8 cellular contexts compared by ENCODE assay signal in the genomic region with DNA sequence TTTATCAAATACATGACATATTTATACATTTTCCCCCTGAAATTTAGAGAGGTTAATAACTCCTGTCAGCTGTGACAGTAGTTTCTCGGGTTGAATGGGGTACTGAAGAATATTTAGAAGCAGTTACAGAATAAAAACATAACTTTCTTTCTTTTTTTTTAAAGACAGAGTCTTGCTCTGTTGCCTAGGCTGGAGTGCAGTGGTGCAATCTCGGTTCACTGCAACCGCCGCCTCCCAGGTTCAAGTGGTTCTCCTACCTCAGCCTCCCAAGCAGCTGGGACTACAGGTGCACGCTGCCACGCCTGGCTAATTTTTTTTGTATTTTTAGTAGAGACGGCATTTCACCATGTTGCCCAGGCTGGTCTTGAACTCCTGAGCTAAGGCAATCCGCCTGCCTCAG. TPM values are rescaled to one million over a fixed set of nuclear protein-coding genes. Genes with fewer than 3 reads are reported as not detected.
DNase-seq lines count a peak whose midpoint lies in the region; ATAC-seq, FAIRE-seq and TF ChIP-seq lines count a peak whose summit lies in the region.
"Not testable (repeated sequence)": the region's sequence is repeated elsewhere in the genome, so short reads cannot be mapped to it uniquely, and the experiment has no call there.

No MANE protein-coding gene starts in this region.

- DNase-seq in GM12891 (ENCODE audit: insufficient read length, low spot score); T-helper 2 cell treated with Interferon-gamma antibody and Interleukin-4, amounts not matched to agents 5 μg/mL and 100 μg/mL, for 36 hours (ENCODE audit: low spot score); GM12878 (ENCODE audit: low read depth, low spot score); stimulated activated naive CD8-positive, alpha-beta T cell treated with anti-CD3 and anti-CD28 coated beads, Interleukin-15, amount 100 ng/mL, for 72 hours: not testable (repeated sequence)
- DNase-seq in activated T-cell treated with anti-CD3 and anti-CD28 coated beads, Interleukin-2, amount 50 U/mL, for 48 hours: peak; percentile 25 to 39

- H3K27me3 Mint-ChIP-seq in T-helper 2 cell treated with Interferon-gamma antibody and Interleukin-4, amounts not matched to agents 5 μg/mL and 100 μg/mL, for 36 hours (ENCODE audit: low read depth); stimulated activated naive CD8-positive, alpha-beta T cell treated with anti-CD3 and anti-CD28 coated beads, Interleukin-15, amount 100 ng/mL, for 72 hours: not testable (repeated sequence)

- CTCF ChIA-PET in GM12878 (lab: Yijun Ruan, JAX): interaction anchor here (0.7 to 3.9 kb wide), 5 partner anchors 24 to 231 kb away, joined by 3 to 19 read pairs (median 3); no protein-coding TSS in a partner anchor

- RAD21 ChIA-PET in GM12878 (lab: Charles Lee; ENCODE audit: unreplicated experiment): interaction anchor here (1.0 to 9.2 kb wide), 9 partner anchors 9 to 228 kb away, joined by 3 to 101 read pairs (median 9); no protein-coding TSS in a partner anchor

- BruUV-seq in GM12878 (replicated peaks; lab: Mats Ljungman, UMichigan): not testable (repeated sequence)

- intact Hi-C loops in GM12878 (cut with micrococcal nuclease; ENCODE audit: unreplicated experiment): loop anchor here (2.0 kb wide), 1 partner anchor 226 kb away; no protein-coding TSS in a partner anchor

- in situ Hi-C loops in GM12878 (cut with MboI): not testable (repeated sequence)

- peaks cover 14 to 38% of the 10 kb centered on the region in 2 experiments for H3K36me3 ChIP-seq in GM12878 (ENCODE audit: control insufficient read depth in 2 of 2, insufficient read depth in 2 of 2, low read length in 1 of 2)

- H3K36me3 Mint-ChIP-seq in T-helper 2 cell treated with Interferon-gamma antibody and Interleukin-4, amounts not matched to agents 5 μg/mL and 100 μg/mL, for 36 hours (ENCODE audit: low read depth): peaks cover 55% of the 10 kb centered on the region

- peaks cover 18% of the 10 kb centered on the region for H3K79me2 ChIP-seq in GM12878 (ENCODE audit: control insufficient read depth, insufficient read depth, low read length)

- H3K27me3 ChIP-seq in GM12878 (replicated peaks in 1 of 2; ENCODE audit: control insufficient read depth in 2 of 2, insufficient read depth in 2 of 2, low read length in 1 of 2): not testable (repeated sequence)

- peak overlapping the region; percentile 26; the same call in 1 of the 2 replicates for H3K4me3 ChIP-seq in GM12878

- not testable (repeated sequence) for H3K9me3 Mint-ChIP-seq in T-helper 2 cell treated with Interferon-gamma antibody and Interleukin-4, amounts not matched to agents 5 μg/mL and 100 μg/mL, for 36 hours; stimulated activated naive CD8-positive, alpha-beta T cell treated with anti-CD3 and anti-CD28 coated beads, Interleukin-15, amount 100 ng/mL, for 72 hours

- H3K9ac ChIP-seq in GM12878 (ENCODE audit: control insufficient read depth, insufficient read depth, low read length): peak overlapping the region; percentile 37

- FAIRE-seq in GM12891 (lab: Jason Lieb, UNC): peak; percentile 9
- not testable (repeated sequence) for FAIRE-seq in GM12878 (lab: Jason Lieb, UNC)

- H3K4me1 Mint-ChIP-seq in T-helper 2 cell treated with Interferon-gamma antibody and Interleukin-4, amounts not matched to agents 5 μg/mL and 100 μg/mL, for 36 hours (ENCODE audit: low read depth): peaks cover 30% of the 10 kb centered on the region
- H3K4me1 Mint-ChIP-seq in stimulated activated naive CD8-positive, alpha-beta T cell treated with anti-CD3 and anti-CD28 coated beads, Interleukin-15, amount 100 ng/mL, for 72 hours: peaks cover 59% of the 10 kb centered on the region

- peaks cover 46% of the 10 kb centered on the region for H3K4me1 ChIP-seq in GM12878 (ENCODE audit: control insufficient read depth, insufficient read depth, low read length)

- TF ChIP-seq RAD21 in GM12878 (IDR thresholded peaks at IDR 0.05; ENCODE audit: insufficient read depth, low read depth, low read length): not testable (repeated sequence)

- H3K9me3 ChIP-seq in GM12878 (replicated peaks; ENCODE audit: control insufficient read depth, insufficient read depth, low read length): not testable (repeated sequence)

- peak overlapping the region; percentile 80 for H3K4me2 ChIP-seq in GM12878 (ENCODE audit: control insufficient read depth, insufficient read depth)

- peak overlapping the region; percentile 90 for H3K27ac Mint-ChIP-seq in T-helper 2 cell treated with Interferon-gamma antibody and Interleukin-4, amounts not matched to agents 5 μg/mL and 100 μg/mL, for 36 hours
- peak overlapping the region; percentile 49 to 71 for H3K27ac Mint-ChIP-seq in stimulated activated naive CD8-positive, alpha-beta T cell treated with anti-CD3 and anti-CD28 coated beads, Interleukin-15, amount 100 ng/mL, for 72 hours

- peak overlapping the region; percentile 47 for H3K4me3 Mint-ChIP-seq in T-helper 2 cell treated with Interferon-gamma antibody and Interleukin-4, amounts not matched to agents 5 μg/mL and 100 μg/mL, for 36 hours
- H3K4me3 Mint-ChIP-seq in stimulated activated naive CD8-positive, alpha-beta T cell treated with anti-CD3 and anti-CD28 coated beads, Interleukin-15, amount 100 ng/mL, for 72 hours: not testable (repeated sequence)

- H3K27ac ChIP-seq in GM12878 (ENCODE audit: control insufficient read depth, insufficient read depth): peak overlapping the region; percentile 80

- TF ChIP-seq CTCF in GM12878 (IDR thresholded peaks at IDR 0.05 in 2 of 3, conservative IDR thresholded peaks at IDR 0.05 in 1 of 3; ENCODE audit: control insufficient read depth in 2 of 3, extremely low read depth in 1 of 3, insufficient read depth in 1 of 3, low read depth in 3 of 3, low read length in 3 of 3): not testable (repeated sequence)

- H2AFZ ChIP-seq in GM12878 (ENCODE audit: control insufficient read depth, low read depth, low read length): not testable (repeated sequence)

- 6% methylated on average over 8 of the region's 8 CpGs for WGBS in GM12878 (ENCODE audit: insufficient coverage, insufficient replicate concordance, low lambda C conversion rate, missing lambda C conversion rate)

- not testable (repeated sequence) for H4K20me1 ChIP-seq in GM12878 (ENCODE audit: control insufficient read depth, insufficient read depth)

- TF ChIP-seq EP300 in GM12878 (IDR thresholded peaks at IDR 0.05; ENCODE audit: borderline replicate concordance in 1 of 2, control insufficient read depth in 1 of 2, low read depth in 2 of 2, low read length in 2 of 2): not testable (repeated sequence)

- not testable (repeated sequence) for TF ChIP-seq POLR2A in GM12891 (IDR thresholded peaks at IDR 0.05; ENCODE audit: low read depth, low read length); GM12878 (IDR thresholded peaks at IDR 0.05; ENCODE audit: low read depth, low read length)

- POLR2A ChIA-PET in GM12878 (lab: Charles Lee): interaction anchor here (1.1 to 4.3 kb wide), 5 partner anchors 11 to 195 kb away, joined by 3 to 17 read pairs (median 4); no protein-coding TSS in a partner anchor

- SMC1A ChIA-PET in GM12878 (lab: Charles Lee; ENCODE audit: uncharacterized antibody, unreplicated experiment): interaction anchor here (1.2 to 19.8 kb wide), 10 partner anchors 11 to 228 kb away, joined by 3 to 495 read pairs (median 8); no protein-coding TSS in a partner anchor

- ATAC-seq in GM19455 (IDR thresholded peaks at IDR 0.05; ENCODE audit: unreplicated experiment): peak; percentile 65
- peak; percentile 56 for ATAC-seq in HG02642 (IDR thresholded peaks at IDR 0.05; ENCODE audit: poor library complexity, unreplicated experiment)
- ATAC-seq in HG03571 (IDR thresholded peaks at IDR 0.05; ENCODE audit: unreplicated experiment): peak; percentile 48
- ATAC-seq in GM12878: peak; percentile 44
- ATAC-seq in stimulated activated naive CD8-positive, alpha-beta T cell treated with anti-CD3 and anti-CD28 coated beads, Interleukin-15, amount 100 ng/mL, for 72 hours: not testable (repeated sequence)

TF ChIP-seq in GM12878, 131 proteins besides CTCF, POLR2A, EP300 and RAD21:
- TF ChIP-seq EED (IDR thresholded peaks at IDR 0.05; ENCODE audit: low read depth) (peak; percentile 81), TCF3 (IDR thresholded peaks at IDR 0.05; ENCODE audit: borderline replicate concordance, insufficient read depth, low read depth, low read length) (0 out of 2 replicates have a peak, but pooled peaks have one; percentile 18), RUNX3 (IDR thresholded peaks at IDR 0.05; ENCODE audit: low read length) (peak; percentile 28), TCF12 (IDR thresholded peaks at IDR 0.05; ENCODE audit: low read depth, low read length) (0 out of 2 replicates have a peak, but pooled peaks have one; percentile 54), NBN (IDR thresholded peaks at IDR 0.05) (0 out of 2 replicates have a peak, but pooled peaks have one; percentile 14), FOXM1 (IDR thresholded peaks at IDR 0.05; ENCODE audit: low read depth, low read length) (0 out of 2 replicates have a peak, but pooled peaks have one; percentile 2), HDGF (IDR thresholded peaks at IDR 0.05) (peak; percentile 16; the same call in 1 of the 2 replicates)

RNA-seq across cellular contexts. Expression of a gene that starts 43.6 kb away (rescaled TPM):
- polyA plus RNA-seq in GM12891 (2012; ENCODE audit: low read depth, missing spikeins): 16.7 TPM
- total RNA-seq in GM12878 (2013; cell fraction: nucleolus; rRNA removed): 104 and 128 TPM in 2 replicates
- total RNA-seq in GM12878 (2014; rRNA removed) (40.7 and 46.1 TPM in 2 replicates), GM12878 (2014; rRNA removed; fragmentation: Illumina TruSeq; extraction: Trizol) (32.9 and 33.9 TPM in 2 replicates), GM12878 (2021) (54.6 and 55.4 TPM in 2 replicates)
- 19.2 TPM for polyA plus RNA-seq in GM12878 (2011; ENCODE audit: low read depth)
- polyA plus RNA-seq in GM12878 (2011; rRNA removed) (92.0 and 137 TPM in 2 replicates), GM12878 (2014; fragmentation: Illumina TruSeq; extraction: Trizol) (38.9 and 47.6 TPM in 2 replicates), GM12878 (2014; fragmentation: Nextera tagmentation; extraction: Ambion mirVana) (10 to 100 TPM; 12.1 to 13.2 TPM), GM12878 (2014; rRNA removed) (35.0 and 36.7 TPM in 2 replicates), GM12878 (2016; fragmentation: Nextera tagmentation; extraction: Ambion mirVana) (10 to 100 TPM; 43.9 to 45.3 TPM)
- 36.5 and 40.9 TPM in 2 replicates for polyA plus RNA-seq in GM12878 (2011; cell fraction: cytosol; rRNA removed)
- 48.4 and 49.6 TPM in 2 replicates for polyA plus RNA-seq in GM12878 (2011; cell fraction: nucleus; rRNA removed)
- polyA plus RNA-seq in GM12878 (2012): 24.6 and 25.7 TPM in 2 replicates
- 60.6 and 77.2 TPM in 2 replicates for polyA minus RNA-seq in GM12878 (2011; rRNA and poly(A)+ RNA removed)
- polyA minus RNA-seq in GM12878 (2011; cell fraction: cytosol; rRNA and poly(A)+ RNA removed): 25.8 and 30.8 TPM in 2 replicates
- 71.6 and 122 TPM in 2 replicates for polyA minus RNA-seq in GM12878 (2011; cell fraction: nucleus; rRNA and poly(A)+ RNA removed)
